In genomic region chr10:10774416-10774815, GRCh38 we compare ENCODE assay signal across 22 cellular contexts.
"Had no signal": no experiment of that assay in that cellular context is flagged by ENCODE, and none has a peak within 500 bp of the region (broad histone marks: within the 10 kb centered on the region; RNA-seq: fewer than 3 reads in every experiment).

No MANE protein-coding gene starts in this region.

- H3K27me3 ChIP-seq: esophagus squamous epithelium, gastrocnemius medialis, heart right ventricle, left lung had no signal

- H3K4me3 ChIP-seq: esophagus squamous epithelium, gastrocnemius medialis, heart right ventricle, left lung, lower lobe of right lung, mucosa of descending colon had no signal

- ATAC-seq: effector memory CD8-positive, alpha-beta T cell; esophagus mucosa; gastrocnemius medialis; heart right ventricle; left cardiac atrium; left lung; left ventricle myocardium superior; lower lobe of right lung; mucosa of descending colon had no signal

- H3K9me3 ChIP-seq: esophagus squamous epithelium, gastrocnemius medialis, heart right ventricle, left lung, lower lobe of right lung, mucosa of descending colon had no signal

- H3K36me3 ChIP-seq: esophagus squamous epithelium, gastrocnemius medialis, heart right ventricle, left lung, lower lobe of right lung had no signal

- H3K27ac ChIP-seq: epithelial cell of prostate, esophagus squamous epithelium, gastrocnemius medialis, heart right ventricle, left lung, lower lobe of right lung had no signal

- DNase-seq: cortex of kidney; effector CD8-positive, alpha-beta T cell; effector memory CD8-positive, alpha-beta T cell; endodermal cell; erythroblast; esophagus squamous epithelium; foreskin fibroblast; foreskin melanocyte; gastrocnemius medialis; glutamatergic neuron; head of caudate nucleus; heart right ventricle; hippocampal formation; left cardiac atrium; left lung; left ventricle myocardium superior; lower lobe of right lung; mesenchymal stem cell; mucosa of descending colon; naive B cell had no signal
